ENCODE assay signal across 21 cellular contexts in the genomic region with DNA sequence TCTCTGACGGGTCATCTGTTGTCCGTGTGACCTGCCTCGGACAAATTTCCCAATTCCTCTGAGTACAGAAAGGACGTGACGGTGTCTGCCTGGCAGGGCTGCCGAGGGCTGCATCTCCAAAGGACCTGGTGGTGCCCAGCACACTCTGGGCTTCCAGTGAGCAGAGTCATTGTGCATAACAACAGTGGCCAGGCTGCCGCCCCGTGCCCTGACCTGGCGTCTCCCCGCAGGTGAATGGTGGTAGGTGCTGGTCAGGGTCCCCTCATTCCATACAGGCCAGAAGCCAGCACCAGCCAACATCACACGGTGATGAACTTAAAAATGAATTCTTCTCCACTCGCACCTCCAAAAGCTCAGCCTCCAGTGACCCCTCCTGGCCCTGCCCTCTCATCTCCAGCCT. TPM values are rescaled to one million over a fixed set of nuclear protein-coding genes. Genes with fewer than 3 reads are reported as not detected.
DNase-seq lines count a peak whose midpoint lies in the region; ATAC-seq and TF ChIP-seq lines count a peak whose summit lies in the region.
"Had no signal": no experiment of that assay in that cellular context is flagged by ENCODE, and none has a peak within 500 bp of the region (broad histone marks: within the 10 kb centered on the region; RNA-seq: fewer than 3 reads in every experiment).

No MANE protein-coding gene starts in this region.

- DNase-seq in heart left ventricle, result no peak
- no peak for DNase-seq in cardiac septum (ENCODE audit: low spot score)
- DNase-seq in T-helper 17 cell, result no peak
- DNase-seq in neuronal stem cell (ENCODE audit: low spot score), result no peak
- no peak for DNase-seq in NCI-H1694 treated with DMSO at 0.1 percent for 48 hours (lab: John Stamatoyannopoulos, UW)
- DNase-seq in stimulated activated naive CD8-positive, alpha-beta T cell treated with anti-CD3 and anti-CD28 coated beads, Interleukin-15, amount 100 ng/mL, for 72 hours, result no peak
- DNase-seq: 8988T; ACHN; AML-193; BE2C; CD4-positive, CD25-positive, alpha-beta regulatory T cell; CD8-positive, alpha-beta T cell; DMS153; DND-41; GOT3; HFFc6 had no signal

- no peak overlapping the region for H2BK120ac ChIP-seq in neuronal stem cell (ENCODE audit: low read depth, low read length)

- H3K4me3 ChIP-seq in heart left ventricle (no peak overlapping the region), BLaER1 (no peak overlapping the region), neuronal stem cell (ENCODE audit: low read length in 2 of 2) (no peak overlapping the region)
- H3K4me3 ChIP-seq: A549, HAP-1 had no signal

- H3K4me1 Mint-ChIP-seq in T-helper 17 cell, result peaks cover 2% of the 10 kb centered on the region
- peaks cover 6% of the 10 kb centered on the region for H3K4me1 Mint-ChIP-seq in stimulated activated naive CD8-positive, alpha-beta T cell treated with anti-CD3 and anti-CD28 coated beads, Interleukin-15, amount 100 ng/mL, for 72 hours
- H3K4me1 Mint-ChIP-seq: CD4-positive, CD25-positive, alpha-beta regulatory T cell had no signal

- H3K79me1 ChIP-seq in neuronal stem cell (ENCODE audit: low read depth, low read length), result peaks cover 20% of the 10 kb centered on the region

- H3K36me3 ChIP-seq in heart left ventricle (no peaks in the 10 kb centered on the region), BLaER1 (no peaks in the 10 kb centered on the region), neuronal stem cell (replicated peaks in 1 of 2; ENCODE audit: control insufficient read depth in 2 of 2, insufficient read depth in 2 of 2, low read length in 2 of 2) (no peaks in the 10 kb centered on the region)
- H3K36me3 ChIP-seq: BE2C, HAP-1 had no signal

- H3K27ac Mint-ChIP-seq in T-helper 17 cell, result no peak overlapping the region
- no peak overlapping the region for H3K27ac Mint-ChIP-seq in stimulated activated naive CD8-positive, alpha-beta T cell treated with anti-CD3 and anti-CD28 coated beads, Interleukin-15, amount 100 ng/mL, for 72 hours
- H3K27ac Mint-ChIP-seq: CD4-positive, CD25-positive, alpha-beta regulatory T cell; CD8-positive, alpha-beta T cell; HFFc6 had no signal

- no peaks in the 10 kb centered on the region for H3K9me3 ChIP-seq in heart left ventricle
- H3K9me3 ChIP-seq in BLaER1, result no peaks in the 10 kb centered on the region
- H3K9me3 ChIP-seq in T-helper 17 cell (ENCODE audit: control insufficient read depth, low read length, poor library complexity, severe bottlenecking), result no peaks in the 10 kb centered on the region
- H3K9me3 ChIP-seq in neuronal stem cell (replicated peaks in 1 of 2; ENCODE audit: control insufficient read depth in 2 of 2, insufficient read depth in 1 of 2, low read depth in 1 of 2, low read length in 2 of 2), result no peaks in the 10 kb centered on the region
- H3K9me3 ChIP-seq: A549, BE2C, Caco-2, HAP-1 had no signal

- no peak overlapping the region for H2AFZ ChIP-seq in neuronal stem cell (ENCODE audit: low read length)

- peaks cover 47% of the 10 kb centered on the region for H3K27me3 Mint-ChIP-seq in T-helper 17 cell
- peaks cover 34% of the 10 kb centered on the region for H3K27me3 Mint-ChIP-seq in stimulated activated naive CD8-positive, alpha-beta T cell treated with anti-CD3 and anti-CD28 coated beads, Interleukin-15, amount 100 ng/mL, for 72 hours
- H3K27me3 Mint-ChIP-seq: CD4-positive, CD25-positive, alpha-beta regulatory T cell had no signal

- no peak overlapping the region for H3K4ac ChIP-seq in neuronal stem cell (ENCODE audit: low read length)

- peak overlapping the region; percentile 99 for H2BK5ac ChIP-seq in neuronal stem cell (ENCODE audit: low read length)

- TF ChIP-seq CTCF in heart left ventricle (IDR thresholded peaks at IDR 0.05), result no peak

- peak overlapping the region; percentile 25 for H3K4me3 Mint-ChIP-seq in T-helper 17 cell
- H3K4me3 Mint-ChIP-seq in stimulated activated naive CD8-positive, alpha-beta T cell treated with anti-CD3 and anti-CD28 coated beads, Interleukin-15, amount 100 ng/mL, for 72 hours, result no peak overlapping the region
- H3K4me3 Mint-ChIP-seq: CD4-positive, CD25-positive, alpha-beta regulatory T cell; CD8-positive, alpha-beta T cell; HFFc6 had no signal

- H3K4me1 ChIP-seq in heart left ventricle (peaks cover 0 to 88% (median 28%) of the 10 kb centered on the region in 12 donors), BLaER1 (peaks cover 47% of the 10 kb centered on the region), neuronal stem cell (ENCODE audit: control insufficient read depth in 2 of 2, insufficient read depth in 1 of 2, low read depth in 1 of 2, low read length in 2 of 2) (peaks cover 5 to 38% of the 10 kb centered on the region in 2 donors)
- H3K4me1 ChIP-seq: A549, BE2C, Caco-2 had no signal

- peak overlapping the region; percentile 100 for H2BK15ac ChIP-seq in neuronal stem cell (ENCODE audit: low read length)

- H3K9ac ChIP-seq in BLaER1, result no peak overlapping the region
- H3K9ac ChIP-seq in neuronal stem cell (ENCODE audit: low read depth, low read length, poor library complexity), result no peak overlapping the region

- H2AK5ac ChIP-seq in neuronal stem cell (ENCODE audit: low read depth, low read length), result peak overlapping the region; percentile 100

- H3K4me2 ChIP-seq in BLaER1 (peak overlapping the region; percentile 54; the same call in 1 of the 2 replicates), neuronal stem cell (ENCODE audit: insufficient read depth, low read length, poor library complexity, severe bottlenecking) (no peak overlapping the region)
- H3K4me2 ChIP-seq: A549 had no signal

- ATAC-seq in heart left ventricle (peak in 3 of 4 donors; percentile 8 to 14 (median 8)), T-helper 17 cell (no peak)
- no peak for ATAC-seq in stimulated activated naive CD8-positive, alpha-beta T cell treated with anti-CD3 and anti-CD28 coated beads, Interleukin-15, amount 100 ng/mL, for 72 hours
- ATAC-seq: A549; CD8-positive, alpha-beta T cell had no signal

- no peak overlapping the region for H3K14ac ChIP-seq in neuronal stem cell (ENCODE audit: low read length)

- H3K36me3 Mint-ChIP-seq in T-helper 17 cell (ENCODE audit: low read depth), result no peaks in the 10 kb centered on the region
- H3K36me3 Mint-ChIP-seq: CD4-positive, CD25-positive, alpha-beta regulatory T cell; CD8-positive, alpha-beta T cell had no signal

- 59 to 65% (median 62%) methylated on average over 9 to 12 of the region's 12 CpGs for WGBS in heart left ventricle, 4 donors
- no CpG with 5 or more reads among the region's 12 CpGs for WGBS in neuronal stem cell (ENCODE audit: extremely low coverage in 2 of 2, insufficient read length in 2 of 2, insufficient replicate concordance in 1 of 2), 2 donors

- no peaks in the 10 kb centered on the region for H3K9me3 Mint-ChIP-seq in stimulated activated naive CD8-positive, alpha-beta T cell treated with anti-CD3 and anti-CD28 coated beads, Interleukin-15, amount 100 ng/mL, for 72 hours
- H3K9me3 Mint-ChIP-seq: CD4-positive, CD25-positive, alpha-beta regulatory T cell; CD8-positive, alpha-beta T cell had no signal

- H3K27ac ChIP-seq in heart left ventricle, result peak overlapping the region in 5 of 12 donors; percentile 5 to 64 (median 21)
- no peak overlapping the region for H3K27ac ChIP-seq in BLaER1
- no peak overlapping the region for H3K27ac ChIP-seq in neuronal stem cell (replicated peaks; ENCODE audit: low read length)
- H3K27ac ChIP-seq: A549, C4-2B had no signal

- H4K8ac ChIP-seq in neuronal stem cell (ENCODE audit: low read depth, low read length), result no peak overlapping the region

- TF ChIP-seq POLR2A in heart left ventricle (IDR thresholded peaks at IDR 0.05), result no peak

- H3K18ac ChIP-seq in neuronal stem cell (ENCODE audit: low read length), result peak overlapping the region; percentile 89

- H4K20me1 ChIP-seq in BLaER1, result peaks cover 74% of the 10 kb centered on the region

- peak overlapping the region; percentile 84 for H2BK12ac ChIP-seq in neuronal stem cell (ENCODE audit: low read length)

- H3K27me3 ChIP-seq in heart left ventricle (peaks cover 0 to 4% (median 0%) of the 10 kb centered on the region in 9 donors), BLaER1 (peaks cover 86% of the 10 kb centered on the region), neuronal stem cell (ENCODE audit: control insufficient read depth in 3 of 3, insufficient read depth in 3 of 3, low read depth in 1 of 3, low read length in 3 of 3) (peaks cover 0 to 56% (median 0%) of the 10 kb centered on the region in 3 experiments)

- peak overlapping the region; percentile 69 for H4K91ac ChIP-seq in neuronal stem cell (ENCODE audit: low read depth, low read length, poor library complexity)

- no peak overlapping the region for H3K23ac ChIP-seq in neuronal stem cell (ENCODE audit: low read depth, low read length, poor library complexity)

- intact Hi-C loops in heart left ventricle (cut with DNase I), result no loop called here
- intact Hi-C loops in cardiac septum (cut with DNase I), result no loop called here

RNA-seq across cellular contexts. Expression of gene PRDM16, which starts 28.2 kb away (rescaled TPM):
- total RNA-seq in heart left ventricle, result 10 to 100 TPM in 7 of 9 donors, 1 to 10 TPM in 2; 6.0 to 22.7 (median 14.4) TPM
- 10 to 100 TPM; 11.3 to 13.1 TPM for polyA plus RNA-seq in heart left ventricle
- total RNA-seq in cardiac septum, result 12.9 TPM
- total RNA-seq in T-helper 17 cell, result not detected
- polyA plus RNA-seq in neuronal stem cell (2013, experiment 1 of 2), result 7.9 TPM
- 7.6 TPM for polyA plus RNA-seq in neuronal stem cell (2013, experiment 2 of 2)
- total RNA-seq: CD8-positive, alpha-beta T cell; HFFc6 had no signal
- polyA plus RNA-seq: CD4-positive, CD25-positive, alpha-beta regulatory T cell had no signal

Comparison
In these comparisons a context has a peak if more than half of its experiments do, and no peak if none do; other contexts are left out.
1. ATAC-seq: peak in heart left ventricle (3 of 4); none in T-helper 17 cell (single experiment) and stimulated activated naive CD8-positive, alpha-beta T cell treated with anti-CD3 and anti-CD28 coated beads, Interleukin-15, amount 100 ng/mL, for 72 hours (single experiment).
2. RNA of gene PRDM16, which starts 28.2 kb away (total RNA-seq): 6.0 to 22.7 TPM in heart left ventricle and 12.9 TPM in cardiac septum (single experiment); not detected in T-helper 17 cell; every median in the first group is over 4 times any median in the second.